1 cellular context compared by ENCODE assay signal in genomic region chr17:62478976-62479894, GRCh38.
A peak's percentile ranks its signal among the peaks of the same experiment; 100 is the strongest.
TF ChIP-seq lines count a peak whose summit lies in the region.

No MANE protein-coding gene starts in this region.

TF ChIP-seq in GM12878, 131 proteins besides CTCF, POLR2A, EP300 and RAD21:
- 0 out of 2 replicates have a peak, but pooled peaks have one; percentile 1 for TF ChIP-seq YY1 (IDR thresholded peaks at IDR 0.05; ENCODE audit: low read depth, low read length)
- 0 out of 2 replicates have a peak, but pooled peaks have one; percentile 8 for TF ChIP-seq NKRF (conservative IDR thresholded peaks at IDR 0.05)
- 0 out of 2 replicates have a peak, but pooled peaks have one; percentile 20 for TF ChIP-seq IKZF1 (conservative IDR thresholded peaks at IDR 0.05)
- TF ChIP-seq NR2F1 (conservative IDR thresholded peaks at IDR 0.05), result 0 out of 2 replicates have a peak, but pooled peaks have one; percentile 19
